9 cellular contexts compared by ENCODE assay signal in the genomic region with DNA sequence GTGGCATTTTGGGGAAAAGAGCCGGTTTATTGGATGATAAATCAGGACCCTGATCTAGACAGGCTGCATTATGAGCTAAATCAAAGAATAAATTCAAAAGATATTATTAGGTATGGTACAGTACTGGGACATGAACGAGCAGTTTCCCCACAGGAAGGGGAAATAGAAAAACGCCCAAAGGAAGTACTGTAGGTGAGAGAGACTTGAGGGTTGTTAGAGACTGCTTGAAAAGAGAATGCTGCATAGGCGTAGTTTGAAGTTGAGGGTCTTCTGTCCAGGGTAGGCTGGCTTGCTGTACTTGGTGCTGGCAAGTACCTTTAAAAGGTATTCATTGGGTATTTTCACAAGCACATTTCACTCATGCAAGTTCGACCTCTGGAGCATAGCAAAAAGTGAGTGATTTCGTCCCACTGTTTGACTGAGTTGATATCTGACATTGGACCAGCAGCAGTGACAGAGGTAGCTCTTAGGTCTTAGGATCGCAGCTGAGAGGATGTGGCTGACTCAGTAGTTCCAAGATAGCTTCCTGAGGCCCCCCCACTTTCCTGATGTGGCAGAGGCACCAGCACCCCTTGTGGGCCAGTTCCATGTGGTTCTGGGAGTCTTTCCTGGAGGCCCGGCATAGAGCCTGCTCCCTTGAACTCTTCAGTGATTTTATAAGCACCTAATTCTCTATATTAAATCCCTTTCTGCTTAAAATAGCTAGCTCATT.
DNase-seq lines count a peak whose midpoint lies in the region; ATAC-seq and TF ChIP-seq lines count a peak whose summit lies in the region.
"Had no signal": no experiment of that assay in that cellular context is flagged by ENCODE, and none has a peak within 500 bp of the region (broad histone marks: within the 10 kb centered on the region; RNA-seq: fewer than 3 reads in every experiment).

No MANE protein-coding gene starts in this region.

- intact Hi-C loops in esophagus squamous epithelium (cut with DNase I), result no loop called here

- no peaks in the 10 kb centered on the region for H3K27me3 ChIP-seq in esophagus squamous epithelium

- H3K36me3 Mint-ChIP-seq in IgD-negative memory B cell, result peaks cover 7% of the 10 kb centered on the region
- peaks cover 42% of the 10 kb centered on the region for H3K36me3 Mint-ChIP-seq in activated CD8-positive, alpha-beta T cell treated with anti-CD3 and anti-CD28 coated beads, Interleukin-2, amount 10 ng/mL, durations not matched to agents 7 days and 5 days (ENCODE audit: low read depth)

- H3K36me3 ChIP-seq in esophagus squamous epithelium, result no peaks in the 10 kb centered on the region

- ATAC-seq in activated CD8-positive, alpha-beta T cell treated with anti-CD3 and anti-CD28 coated beads, Interleukin-2, amount 10 ng/mL, durations not matched to agents 7 days and 5 days, result peak; percentile 52

- CTCF ChIA-PET in activated CD8-positive, alpha-beta T cell treated with anti-CD3 and anti-CD28 coated beads, Interleukin-2, amount 10 ng/mL, durations not matched to agents 7 days and 5 days (lab: Charles Lee), result interaction anchor here (0.7 to 3.5 kb wide), 11 partner anchors 8 to 97 kb away, joined by 3 to 30 read pairs (median 5); a partner anchor contains a TSS

- peaks cover 5 to 67% (median 31%) of the 10 kb centered on the region in 3 donors for H3K4me1 ChIP-seq in esophagus squamous epithelium

- H3K4me1 Mint-ChIP-seq in IgD-negative memory B cell, result peaks cover 62 to 77% (median 66%) of the 10 kb centered on the region in 3 donors
- peaks cover 83% of the 10 kb centered on the region for H3K4me1 Mint-ChIP-seq in activated CD8-positive, alpha-beta T cell treated with anti-CD3 and anti-CD28 coated beads, Interleukin-2, amount 10 ng/mL, durations not matched to agents 7 days and 5 days (ENCODE audit: low read depth)

- TF ChIP-seq POLR2A in esophagus squamous epithelium (IDR thresholded peaks at IDR 0.05), result no peak

- H3K27ac ChIP-seq in esophagus squamous epithelium, result peak overlapping the region in 3 of 4 donors; percentile 0 to 49 (median 48)

- WGBS in esophagus squamous epithelium, 2 donors, result 61 to 62% methylated on average over 7 to 8 of the region's 8 CpGs

- POLR2A ChIA-PET in activated CD8-positive, alpha-beta T cell treated with anti-CD3 and anti-CD28 coated beads, Interleukin-2, amount 10 ng/mL, durations not matched to agents 7 days and 5 days (lab: Charles Lee), result interaction anchor here (0.7 to 1.1 kb wide), 3 partner anchors 11 to 48 kb away, joined by 3 to 4 read pairs (median 3); no protein-coding TSS in a partner anchor

- no peaks in the 10 kb centered on the region for H3K9me3 ChIP-seq in esophagus squamous epithelium

- peak overlapping the region; percentile 92 to 97 (median 92) for H3K27ac Mint-ChIP-seq in IgD-negative memory B cell
- H3K27ac Mint-ChIP-seq in activated CD8-positive, alpha-beta T cell treated with anti-CD3 and anti-CD28 coated beads, Interleukin-2, amount 10 ng/mL, durations not matched to agents 7 days and 5 days, result peak overlapping the region; percentile 91

- H3K4me3 ChIP-seq in esophagus squamous epithelium, result no peak overlapping the region

- peak; percentile 55 for DNase-seq in activated CD8-positive, alpha-beta T cell treated with anti-CD3 and anti-CD28 coated beads, Interleukin-2, amount 10 ng/mL, durations not matched to agents 7 days and 5 days
- DNase-seq in esophagus squamous epithelium (lab: John Stamatoyannopoulos, UW) (no peak), NCI-H1092 (lab: John Stamatoyannopoulos, UW) (no peak), cortex of kidney (lab: John Stamatoyannopoulos, UW) (no peak), kidney tubule cell (ENCODE audit: low spot score) (no peak), NCI-H524 (lab: John Stamatoyannopoulos, UW) (no peak)
- peak; percentile 38 for DNase-seq in stimulated activated CD4-positive, alpha-beta T cell treated with anti-CD3 and anti-CD28 coated beads, Interleukin-4, amount 100 ng/mL, for 24 hours
- DNase-seq: anterior cingulate cortex had no signal

- no peaks in the 10 kb centered on the region for H3K27me3 Mint-ChIP-seq in IgD-negative memory B cell
- H3K27me3 Mint-ChIP-seq in activated CD8-positive, alpha-beta T cell treated with anti-CD3 and anti-CD28 coated beads, Interleukin-2, amount 10 ng/mL, durations not matched to agents 7 days and 5 days (ENCODE audit: low read depth), result no peaks in the 10 kb centered on the region

- no peak for TF ChIP-seq CTCF in esophagus squamous epithelium (IDR thresholded peaks at IDR 0.05)

- peak overlapping the region; percentile 47 to 91 (median 77) for H3K4me3 Mint-ChIP-seq in IgD-negative memory B cell
- H3K4me3 Mint-ChIP-seq in activated CD8-positive, alpha-beta T cell treated with anti-CD3 and anti-CD28 coated beads, Interleukin-2, amount 10 ng/mL, durations not matched to agents 7 days and 5 days, result peak overlapping the region; percentile 75

- H3K9me3 Mint-ChIP-seq in IgD-negative memory B cell, result no peaks in the 10 kb centered on the region
- H3K9me3 Mint-ChIP-seq in activated CD8-positive, alpha-beta T cell treated with anti-CD3 and anti-CD28 coated beads, Interleukin-2, amount 10 ng/mL, durations not matched to agents 7 days and 5 days (ENCODE audit: insufficient read depth), result peaks cover 4% of the 10 kb centered on the region

Comparison
In these comparisons a context has a peak if more than half of its experiments do, and no peak if none do; other contexts are left out.
1. DNase-seq: peak in activated CD8-positive, alpha-beta T cell treated with anti-CD3 and anti-CD28 coated beads, Interleukin-2, amount 10 ng/mL, durations not matched to agents 7 days and 5 days (single experiment) and stimulated activated CD4-positive, alpha-beta T cell treated with anti-CD3 and anti-CD28 coated beads, Interleukin-4, amount 100 ng/mL, for 24 hours (single experiment); none in esophagus squamous epithelium (single experiment), NCI-H1092 (single experiment), cortex of kidney (single experiment), kidney tubule cell (single experiment) and NCI-H524 (0 of 2).